Comparison of ENCODE assay signal across 32 cellular contexts in genomic region chr3:124288996-124289395, GRCh38.
"Had no signal": no experiment of that assay in that cellular context is flagged by ENCODE, and none has a peak within 500 bp of the region (broad histone marks: within the 10 kb centered on the region; RNA-seq: fewer than 3 reads in every experiment).

No MANE protein-coding gene starts in this region.

- H3K9me3 ChIP-seq: adrenal gland had no signal

- H3K27me3 ChIP-seq: adrenal gland, cardiac muscle cell had no signal

- H3K36me3 ChIP-seq: adrenal gland, cardiac muscle cell had no signal

- ATAC-seq: activated CD8-positive, alpha-beta T cell treated with anti-CD3 and anti-CD28 coated beads for 36 hours; activated naive CD4-positive, alpha-beta T cell treated with anti-CD3 and anti-CD28 coated beads, Interleukin-2, amount 50 U/mL, for 72 hours; activated T-cell treated with anti-CD3 and anti-CD28 coated beads, Interleukin-2, amount 50 U/mL, for 4 hours; activated T-cell treated with anti-CD3 and anti-CD28 coated beads, Interleukin-2, amount 50 U/mL, for 72 hours; activated T-helper 17 cell treated with anti-CD3 and anti-CD28 coated beads, Interleukin-2, amount 50 U/mL, for 72 hours had no signal

- DNase-seq: activated B cell treated with CpG ODN at 0.5 μM for 24 hours; activated CD4-positive, alpha-beta memory T cell treated with anti-CD3 and anti-CD28 coated beads for 36 hours; activated CD4-positive, alpha-beta T cell treated with anti-CD3 and anti-CD28 coated beads for 4 hours; activated CD4-positive, alpha-beta T cell treated with anti-CD3 and anti-CD28 coated beads, Interleukin-2, amount 10 ng/mL, durations not matched to agents 24 days and 14 days; activated CD4-positive, alpha-beta T cell treated with anti-CD3 and anti-CD28 coated beads, Interleukin-2, amount 50 U/mL, for 1 hour; activated CD4-positive, alpha-beta T cell treated with anti-CD3 and anti-CD28 coated beads, Interleukin-2, amount 50 U/mL, for 4 hours; activated CD4-positive, CD25-positive, alpha-beta regulatory T cell treated with anti-CD3 and anti-CD28 coated beads, Interleukin-2, amount 50 U/mL, for 72 hours; activated CD8-positive, alpha-beta memory T cell treated with anti-CD3 and anti-CD28 coated beads, Interleukin-2, amount 50 U/mL, for 4 hours; activated CD8-positive, alpha-beta T cell treated with anti-CD3 and anti-CD28 coated beads for 36 hours; activated effector memory CD4-positive, alpha-beta T cell treated with anti-CD3 and anti-CD28 coated beads, Interleukin-2, amount 50 U/mL, for 16 hours; activated gamma-delta T cell treated with Interleukin-2 at 50 U/mL for 16 hours; activated naive CD4-positive, alpha-beta T cell; activated naive CD4-positive, alpha-beta T cell treated with anti-CD3 and anti-CD28 coated beads for 36 hours; activated naive CD4-positive, alpha-beta T cell treated with anti-CD3 and anti-CD28 coated beads, Interleukin-2, amount 50 U/mL, for 16 hours; activated naive CD8-positive, alpha-beta T cell treated with anti-CD3 and anti-CD28 coated beads for 36 hours; activated T-cell treated with anti-CD3 and anti-CD28 coated beads for 4 hours; activated T-cell treated with anti-CD3 and anti-CD28 coated beads, Interleukin-2, amount 50 U/mL, for 1 hour; activated T-cell treated with anti-CD3 and anti-CD28 coated beads, Interleukin-2, amount 50 U/mL, for 4 hours; activated T-cell treated with anti-CD3 and anti-CD28 coated beads, Interleukin-2, amount 50 U/mL, for 72 hours; adrenal gland; amniotic stem cell; aorta; caudate nucleus; cerebellar nuclear complex; T-helper 2 cell; T-helper 9 cell had no signal

- FAIRE-seq: bronchial epithelial cell, TTC549 had no signal

- H3K4me3 ChIP-seq: adrenal gland, cardiac muscle cell had no signal

- H3K27ac ChIP-seq: adrenal gland, cardiac muscle cell, VCaP had no signal
